ENCODE assay signal across 23 cellular contexts in genomic region chr13:79533781-79534400, GRCh38. TPM values are rescaled to one million over a fixed set of nuclear protein-coding genes. Genes with fewer than 3 reads are reported as not detected.
DNase-seq lines count a peak whose midpoint lies in the region; ATAC-seq and TF ChIP-seq lines count a peak whose summit lies in the region.
"Had no signal": no experiment of that assay in that cellular context is flagged by ENCODE, and none has a peak within 500 bp of the region (broad histone marks: within the 10 kb centered on the region; RNA-seq: fewer than 3 reads in every experiment).

No MANE protein-coding gene starts in this region.

- POLR2A ChIA-PET in activated CD4-positive, alpha-beta T cell treated with anti-CD3 and anti-CD28 coated beads for 36 hours (lab: Charles Lee), result no interaction called here

- CTCF ChIA-PET in activated CD4-positive, alpha-beta T cell treated with anti-CD3 and anti-CD28 coated beads for 36 hours (lab: Charles Lee), result interaction anchor here (1.8 to 4.8 kb wide), 3 partner anchors 10 to 110 kb away, joined by 8 to 37 read pairs (median 32); no protein-coding TSS in a partner anchor

- no peak for ATAC-seq in activated CD4-positive, alpha-beta T cell treated with anti-CD3 and anti-CD28 coated beads for 36 hours
- ATAC-seq: stimulated activated naive B cell treated with anti-CD40 and anti-IgM and Interleukin-4, amounts not matched to agents 10 μg/mL and 1 μg/mL and 100 μg/mL, for 72 hours had no signal

- H3K9me3 Mint-ChIP-seq in activated CD4-positive, alpha-beta T cell treated with anti-CD3 and anti-CD28 coated beads for 36 hours (ENCODE audit: low read depth), result no peaks in the 10 kb centered on the region
- no peaks in the 10 kb centered on the region for H3K9me3 Mint-ChIP-seq in HFFc6
- no peaks in the 10 kb centered on the region for H3K9me3 Mint-ChIP-seq in activated T-helper 1 cell treated with anti-CD3 and anti-CD28 coated beads, Interleukin-12 subunit alpha, Interleukin-12 subunit beta, Interleukin-2, Interleukin-4 antibody, amounts not matched to agents 30 ng/mL and 10 ng/mL and 1 ng/mL, durations not matched to agents 14 hours and 24 hours and 36 hours
- no peaks in the 10 kb centered on the region for H3K9me3 Mint-ChIP-seq in mesothelial cell of epicardium
- H3K9me3 Mint-ChIP-seq: activated CD4-positive, alpha-beta T cell treated with anti-CD3 and anti-CD28 coated beads, Interleukin-2, amount 10 ng/mL, durations not matched to agents 7 days and 5 days; activated naive CD4-positive, alpha-beta T cell treated with anti-CD3 and anti-CD28 coated beads, Interleukin-2, amount 50 U/mL, for 24 hours; CD4-positive, alpha-beta T cell; dendritic cell treated with granulocyte-macrophage colony-stimulating factor and Interleukin-4, amounts not matched to agents 40 ng/mL and 50 ng/mL, for 4 days; stimulated activated naive B cell treated with anti-CD40 and anti-IgM and Interleukin-4, amounts not matched to agents 10 μg/mL and 1 μg/mL and 100 μg/mL, for 72 hours had no signal

- no peak for DNase-seq in activated CD4-positive, alpha-beta T cell treated with anti-CD3 and anti-CD28 coated beads for 36 hours
- DNase-seq in activated CD4-positive, alpha-beta T cell treated with anti-CD3 and anti-CD28 coated beads, Interleukin-2, amount 50 U/mL, for 4 hours, result no peak
- DNase-seq in HFFc6 (peak; percentile 5), iris pigment epithelial cell (ENCODE audit: low read depth) (peak; percentile 48), NOMO-1 treated with dmso at 0.1 percent for 144 hours (lab: John Stamatoyannopoulos, UW; ENCODE audit: unreplicated experiment) (no peak), mesothelial cell of epicardium (ENCODE audit: low spot score in 2 of 2, unreplicated experiment in 2 of 2) (no peak), HK-2 (ENCODE audit: unreplicated experiment) (no peak)
- no peak for DNase-seq in activated T-helper 1 cell treated with anti-CD3 and anti-CD28 coated beads, Interleukin-12 subunit alpha, Interleukin-12 subunit beta, Interleukin-2, Interleukin-4 antibody, amounts not matched to agents 30 ng/mL and 10 ng/mL and 1 ng/mL, durations not matched to agents 14 hours and 24 hours and 36 hours (ENCODE audit: low spot score)
- DNase-seq: ACHN; activated CD4-positive, alpha-beta T cell treated with anti-CD3 and anti-CD28 coated beads, Interleukin-2, amount 10 ng/mL, durations not matched to agents 7 days and 5 days; brain microvascular endothelial cell; CD4-positive, alpha-beta T cell; DMS79; glutamatergic neuron; KG1; left ventricle myocardium superior; NCI-H1436; NCI-H2171 treated with DMSO at 0.1 percent for 48 hours; right cardiac atrium; stimulated activated naive B cell treated with anti-CD40 and anti-IgM and Interleukin-4, amounts not matched to agents 10 μg/mL and 1 μg/mL and 100 μg/mL, for 72 hours; transverse colon had no signal

- no peak overlapping the region for H3K4me3 Mint-ChIP-seq in activated CD4-positive, alpha-beta T cell treated with anti-CD3 and anti-CD28 coated beads for 36 hours
- H3K4me3 Mint-ChIP-seq in HFFc6 (peak overlapping the region; percentile 9; the same call in 1 of the 2 replicates), mesothelial cell of epicardium (no peak overlapping the region)
- no peak overlapping the region for H3K4me3 Mint-ChIP-seq in activated T-helper 1 cell treated with anti-CD3 and anti-CD28 coated beads, Interleukin-12 subunit alpha, Interleukin-12 subunit beta, Interleukin-2, Interleukin-4 antibody, amounts not matched to agents 30 ng/mL and 10 ng/mL and 1 ng/mL, durations not matched to agents 14 hours and 24 hours and 36 hours
- H3K4me3 Mint-ChIP-seq: activated CD4-positive, alpha-beta T cell treated with anti-CD3 and anti-CD28 coated beads, Interleukin-2, amount 10 ng/mL, durations not matched to agents 7 days and 5 days; activated naive CD4-positive, alpha-beta T cell treated with anti-CD3 and anti-CD28 coated beads, Interleukin-2, amount 50 U/mL, for 24 hours; CD4-positive, alpha-beta T cell; dendritic cell treated with granulocyte-macrophage colony-stimulating factor and Interleukin-4, amounts not matched to agents 40 ng/mL and 50 ng/mL, for 4 days; stimulated activated naive B cell treated with anti-CD40 and anti-IgM and Interleukin-4, amounts not matched to agents 10 μg/mL and 1 μg/mL and 100 μg/mL, for 72 hours had no signal

- TF ChIP-seq CTCF in HFFc6 (IDR thresholded peaks at IDR 0.05) (no peak), mesothelial cell of epicardium (IDR thresholded peaks at IDR 0.05; ENCODE audit: unreplicated experiment) (no peak)

- peaks cover 41% of the 10 kb centered on the region for H3K36me3 Mint-ChIP-seq in activated CD4-positive, alpha-beta T cell treated with anti-CD3 and anti-CD28 coated beads for 36 hours (ENCODE audit: low read depth)
- peaks cover 43% of the 10 kb centered on the region for H3K36me3 Mint-ChIP-seq in HFFc6 (ENCODE audit: low read depth)
- H3K36me3 Mint-ChIP-seq in activated T-helper 1 cell treated with anti-CD3 and anti-CD28 coated beads, Interleukin-12 subunit alpha, Interleukin-12 subunit beta, Interleukin-2, Interleukin-4 antibody, amounts not matched to agents 30 ng/mL and 10 ng/mL and 1 ng/mL, durations not matched to agents 14 hours and 24 hours and 36 hours (ENCODE audit: low read depth), result peaks cover 61% of the 10 kb centered on the region
- peaks cover 17% of the 10 kb centered on the region for H3K36me3 Mint-ChIP-seq in mesothelial cell of epicardium

- intact Hi-C loops in activated CD4-positive, alpha-beta T cell treated with anti-CD3 and anti-CD28 coated beads for 36 hours (cut with DNase I, micrococcal nuclease), result no loop called here
- intact Hi-C loops in activated T-helper 1 cell treated with anti-CD3 and anti-CD28 coated beads, Interleukin-12 subunit alpha, Interleukin-12 subunit beta, Interleukin-2, Interleukin-4 antibody, amounts not matched to agents 30 ng/mL and 10 ng/mL and 1 ng/mL, durations not matched to agents 14 hours and 24 hours and 36 hours (cut with micrococcal nuclease), result no loop called here

- peaks cover 30% of the 10 kb centered on the region for H3K4me1 Mint-ChIP-seq in activated CD4-positive, alpha-beta T cell treated with anti-CD3 and anti-CD28 coated beads for 36 hours
- H3K4me1 Mint-ChIP-seq in HFFc6 (ENCODE audit: low read depth) (peaks cover 52% of the 10 kb centered on the region), mesothelial cell of epicardium (peaks cover 6% of the 10 kb centered on the region)
- H3K4me1 Mint-ChIP-seq in activated T-helper 1 cell treated with anti-CD3 and anti-CD28 coated beads, Interleukin-12 subunit alpha, Interleukin-12 subunit beta, Interleukin-2, Interleukin-4 antibody, amounts not matched to agents 30 ng/mL and 10 ng/mL and 1 ng/mL, durations not matched to agents 14 hours and 24 hours and 36 hours (ENCODE audit: low read depth), result peaks cover 56% of the 10 kb centered on the region
- H3K4me1 Mint-ChIP-seq: stimulated activated naive B cell treated with anti-CD40 and anti-IgM and Interleukin-4, amounts not matched to agents 10 μg/mL and 1 μg/mL and 100 μg/mL, for 72 hours had no signal

- no peaks in the 10 kb centered on the region for H3K27me3 Mint-ChIP-seq in activated CD4-positive, alpha-beta T cell treated with anti-CD3 and anti-CD28 coated beads for 36 hours
- H3K27me3 Mint-ChIP-seq in HFFc6 (ENCODE audit: insufficient read depth) (peaks cover 3% of the 10 kb centered on the region), mesothelial cell of epicardium (ENCODE audit: low read depth) (no peaks in the 10 kb centered on the region)
- no peaks in the 10 kb centered on the region for H3K27me3 Mint-ChIP-seq in activated T-helper 1 cell treated with anti-CD3 and anti-CD28 coated beads, Interleukin-12 subunit alpha, Interleukin-12 subunit beta, Interleukin-2, Interleukin-4 antibody, amounts not matched to agents 30 ng/mL and 10 ng/mL and 1 ng/mL, durations not matched to agents 14 hours and 24 hours and 36 hours (ENCODE audit: insufficient read depth)
- H3K27me3 Mint-ChIP-seq: activated CD4-positive, alpha-beta T cell treated with anti-CD3 and anti-CD28 coated beads, Interleukin-2, amount 10 ng/mL, durations not matched to agents 7 days and 5 days; activated naive CD4-positive, alpha-beta T cell treated with anti-CD3 and anti-CD28 coated beads, Interleukin-2, amount 50 U/mL, for 24 hours; CD4-positive, alpha-beta T cell; stimulated activated naive B cell treated with anti-CD40 and anti-IgM and Interleukin-4, amounts not matched to agents 10 μg/mL and 1 μg/mL and 100 μg/mL, for 72 hours had no signal

- peak overlapping the region; percentile 44 for H3K27ac Mint-ChIP-seq in activated CD4-positive, alpha-beta T cell treated with anti-CD3 and anti-CD28 coated beads for 36 hours
- H3K27ac Mint-ChIP-seq in HFFc6 (peak overlapping the region; percentile 42), mesothelial cell of epicardium (no peak overlapping the region)
- H3K27ac Mint-ChIP-seq in activated T-helper 1 cell treated with anti-CD3 and anti-CD28 coated beads, Interleukin-12 subunit alpha, Interleukin-12 subunit beta, Interleukin-2, Interleukin-4 antibody, amounts not matched to agents 30 ng/mL and 10 ng/mL and 1 ng/mL, durations not matched to agents 14 hours and 24 hours and 36 hours, result peak overlapping the region; percentile 36
- H3K27ac Mint-ChIP-seq: activated CD4-positive, alpha-beta T cell treated with anti-CD3 and anti-CD28 coated beads, Interleukin-2, amount 10 ng/mL, durations not matched to agents 7 days and 5 days; activated naive CD4-positive, alpha-beta T cell treated with anti-CD3 and anti-CD28 coated beads, Interleukin-2, amount 50 U/mL, for 24 hours; CD4-positive, alpha-beta T cell; dendritic cell treated with granulocyte-macrophage colony-stimulating factor and Interleukin-4, amounts not matched to agents 40 ng/mL and 50 ng/mL, for 4 days; stimulated activated naive B cell treated with anti-CD40 and anti-IgM and Interleukin-4, amounts not matched to agents 10 μg/mL and 1 μg/mL and 100 μg/mL, for 72 hours had no signal

RNA-seq across cellular contexts. Expression of gene NDFIP2, which starts 52.9 kb away (rescaled TPM):
- 100 to 1,000 TPM; 160 to 205 TPM for total RNA-seq in activated CD4-positive, alpha-beta T cell treated with anti-CD3 and anti-CD28 coated beads for 36 hours
- 100 to 1,000 TPM in 2 of 6 experiments, 10 to 100 TPM in 4; 97.1 to 132 (median 99.7) TPM for total RNA-seq in HFFc6 (2021; fragmentation: NEBNext Ultra II Directional; extraction: Animal tissue kit (Norgen Biotek cat#: 25700))
- total RNA-seq in activated T-helper 1 cell treated with anti-CD3 and anti-CD28 coated beads, Interleukin-12 subunit alpha, Interleukin-12 subunit beta, Interleukin-2, Interleukin-4 antibody, amounts not matched to agents 30 ng/mL and 10 ng/mL and 1 ng/mL, durations not matched to agents 14 hours and 24 hours and 36 hours, result 250 and 276 TPM in 2 replicates
- 40.0 to 46.9 TPM (median 41.7 TPM) in 3 replicates for total RNA-seq in mesothelial cell of epicardium

Comparison
In these comparisons a context has a peak if more than half of its experiments do, and no peak if none do; other contexts are left out.
1. DNase-seq: peak in HFFc6 (single experiment) and iris pigment epithelial cell (single experiment); none in activated CD4-positive, alpha-beta T cell treated with anti-CD3 and anti-CD28 coated beads for 36 hours (single experiment), activated CD4-positive, alpha-beta T cell treated with anti-CD3 and anti-CD28 coated beads, Interleukin-2, amount 50 U/mL, for 4 hours (0 of 2), activated T-helper 1 cell treated with anti-CD3 and anti-CD28 coated beads, Interleukin-12 subunit alpha, Interleukin-12 subunit beta, Interleukin-2, Interleukin-4 antibody, amounts not matched to agents 30 ng/mL and 10 ng/mL and 1 ng/mL, durations not matched to agents 14 hours and 24 hours and 36 hours (single experiment), NOMO-1 treated with dmso at 0.1 percent for 144 hours (single experiment), mesothelial cell of epicardium (0 of 2) and HK-2 (single experiment).